8 cellular contexts compared by ENCODE assay signal in genomic region chr16:80931985-80932720, GRCh38.
DNase-seq lines count a peak whose midpoint lies in the region; ATAC-seq, FAIRE-seq and TF ChIP-seq lines count a peak whose summit lies in the region.

No MANE protein-coding gene starts in this region.

- H3K79me2 ChIP-seq in GM12878 (ENCODE audit: control insufficient read depth, insufficient read depth, low read length), result no peaks in the 10 kb centered on the region

- peaks cover 4 to 6% of the 10 kb centered on the region in 2 experiments; a peak in 3 of 4 replicates for H3K27me3 ChIP-seq in GM12878 (replicated peaks in 1 of 2; ENCODE audit: control insufficient read depth in 2 of 2, insufficient read depth in 2 of 2, low read length in 1 of 2)

- no peak overlapping the region for H3K27ac ChIP-seq in GM12878 (ENCODE audit: control insufficient read depth, insufficient read depth)

- SMC1A ChIA-PET in GM12878 (lab: Charles Lee; ENCODE audit: uncharacterized antibody, unreplicated experiment), result no interaction called here

- H3K9me3 Mint-ChIP-seq in progenitor cell of endocrine pancreas (ENCODE audit: low read depth), result no peaks in the 10 kb centered on the region

- TF ChIP-seq EP300 in GM12878 (IDR thresholded peaks at IDR 0.05; ENCODE audit: borderline replicate concordance in 1 of 2, control insufficient read depth in 1 of 2, low read depth in 2 of 2, low read length in 2 of 2), result no peak

- H3K27ac Mint-ChIP-seq in progenitor cell of endocrine pancreas, result peak overlapping the region; percentile 15

- 16% methylated on average over 31 of the region's 63 CpGs for WGBS in GM12878 (ENCODE audit: insufficient coverage, insufficient replicate concordance, low lambda C conversion rate, missing lambda C conversion rate)

- H3K4me2 ChIP-seq in GM12878 (ENCODE audit: control insufficient read depth, insufficient read depth), result peak overlapping the region; percentile 17; the same call in 1 of the 2 replicates

- H3K4me3 Mint-ChIP-seq in progenitor cell of endocrine pancreas (ENCODE audit: low read depth), result peak overlapping the region; percentile 70

- H3K4me3 ChIP-seq in GM12878, result no peak overlapping the region

- CTCF ChIA-PET in GM12878 (lab: Yijun Ruan, JAX), result interaction anchor here (0.7 kb wide), 1 partner anchor 214 kb away, joined by 3 read pairs; no protein-coding TSS in a partner anchor

- H3K27me3 Mint-ChIP-seq in progenitor cell of endocrine pancreas, result peaks cover 55% of the 10 kb centered on the region

- H3K36me3 Mint-ChIP-seq in progenitor cell of endocrine pancreas (ENCODE audit: insufficient read depth), result no peaks in the 10 kb centered on the region

- H3K9me3 ChIP-seq in GM12878 (replicated peaks; ENCODE audit: control insufficient read depth, insufficient read depth, low read length), result no peaks in the 10 kb centered on the region; the same call in 2 of the 3 replicates

- TF ChIP-seq POLR2A in GM12878 (IDR thresholded peaks at IDR 0.05; ENCODE audit: low read depth, low read length), result no peak

- in situ Hi-C loops in GM12878 (cut with MboI), result no loop called here

- H3K4me1 ChIP-seq in GM12878 (ENCODE audit: control insufficient read depth, insufficient read depth, low read length), result no peaks in the 10 kb centered on the region

- peak; percentile 85 for DNase-seq in GM03348 (ENCODE audit: low spot score)
- peak; percentile 62 for DNase-seq in NCI-H1092 (lab: John Stamatoyannopoulos, UW)
- no peak for DNase-seq in GM12878 (ENCODE audit: low read depth, low spot score)
- DNase-seq in hypothalamus (lab: John Stamatoyannopoulos, UW), result peak in 49 of 51 donors; percentile 18 to 84 (median 56)
- peak; percentile 36 for DNase-seq in progenitor cell of endocrine pancreas (ENCODE audit: low spot score, unreplicated experiment)
- no peak for DNase-seq in NCI-H446 (lab: John Stamatoyannopoulos, UW)
- DNase-seq in NCI-H2196 (lab: John Stamatoyannopoulos, UW; ENCODE audit: unreplicated experiment), result no peak

- no TSS peak for BruUV-seq in GM12878 (replicated peaks; lab: Mats Ljungman, UMichigan)

- RAD21 ChIA-PET in GM12878 (lab: Charles Lee; ENCODE audit: unreplicated experiment), result no interaction called here

- H4K20me1 ChIP-seq in GM12878 (ENCODE audit: control insufficient read depth, insufficient read depth), result no peaks in the 10 kb centered on the region

- TF ChIP-seq RAD21 in GM12878 (IDR thresholded peaks at IDR 0.05; ENCODE audit: insufficient read depth, low read depth, low read length), result no peak

- H2AFZ ChIP-seq in GM12878 (ENCODE audit: control insufficient read depth, low read depth, low read length), result no peak overlapping the region

- TF ChIP-seq CTCF in GM12878 (IDR thresholded peaks at IDR 0.05 in 2 of 3, conservative IDR thresholded peaks at IDR 0.05 in 1 of 3; ENCODE audit: control insufficient read depth in 2 of 3, extremely low read depth in 1 of 3, insufficient read depth in 1 of 3, low read depth in 3 of 3, low read length in 3 of 3) (no peak), progenitor cell of endocrine pancreas (IDR thresholded peaks at IDR 0.05; ENCODE audit: unreplicated experiment) (no peak)

- ATAC-seq in GM12878 (peak; percentile 37; the same call in 2 of the 3 replicates), HG02678 (IDR thresholded peaks at IDR 0.05; ENCODE audit: unreplicated experiment) (no peak)

- POLR2A ChIA-PET in GM12878 (lab: Charles Lee), result no interaction called here

- intact Hi-C loops in GM12878 (cut with micrococcal nuclease; ENCODE audit: unreplicated experiment), result no loop called here

- FAIRE-seq in GM12878 (lab: Jason Lieb, UNC), result no peak

- H3K9ac ChIP-seq in GM12878 (ENCODE audit: control insufficient read depth, insufficient read depth, low read length), result no peak overlapping the region

- peaks cover 7% of the 10 kb centered on the region for H3K4me1 Mint-ChIP-seq in progenitor cell of endocrine pancreas (ENCODE audit: low read depth)

- no peaks in the 10 kb centered on the region for H3K36me3 ChIP-seq in GM12878 (ENCODE audit: control insufficient read depth in 2 of 2, insufficient read depth in 2 of 2, low read length in 1 of 2)

TF ChIP-seq in GM12878, 131 proteins besides CTCF, POLR2A, EP300 and RAD21:
- TF ChIP-seq ZNF622 (IDR thresholded peaks at IDR 0.05) (no peak), SUZ12 (IDR thresholded peaks at IDR 0.05; ENCODE audit: unreplicated experiment) (peak; percentile 38)

Comparison
In these comparisons a context has a peak if more than half of its experiments do, and no peak if none do; other contexts are left out.
1. DNase-seq: peak in GM03348 (single experiment), NCI-H1092 (single experiment), hypothalamus (49 of 51) and progenitor cell of endocrine pancreas (single experiment); none in GM12878 (single experiment), NCI-H446 (0 of 2) and NCI-H2196 (single experiment).